13 cellular contexts compared by ENCODE assay signal in genomic region chr1:192573499-192573898, GRCh38. TPM values are rescaled to one million over a fixed set of nuclear protein-coding genes. Genes with fewer than 3 reads are reported as not detected.
DNase-seq lines count a peak whose midpoint lies in the region; ATAC-seq and TF ChIP-seq lines count a peak whose summit lies in the region.
"Had no signal": no experiment of that assay in that cellular context is flagged by ENCODE, and none has a peak within 500 bp of the region (broad histone marks: within the 10 kb centered on the region; RNA-seq: fewer than 3 reads in every experiment).

No MANE protein-coding gene starts in this region.

- peaks cover 79% of the 10 kb centered on the region for H3K4me1 Mint-ChIP-seq in activated CD8-positive, alpha-beta T cell treated with anti-CD3 and anti-CD28 coated beads, Interleukin-2, amount 10 ng/mL, durations not matched to agents 7 days and 5 days (ENCODE audit: low read depth)
- peaks cover 56% of the 10 kb centered on the region for H3K4me1 Mint-ChIP-seq in activated CD8-positive, alpha-beta T cell treated with anti-CD3 and anti-CD28 coated beads for 36 hours (ENCODE audit: low read depth)

- no peak for ATAC-seq in activated CD8-positive, alpha-beta T cell treated with anti-CD3 and anti-CD28 coated beads, Interleukin-2, amount 10 ng/mL, durations not matched to agents 7 days and 5 days
- ATAC-seq in activated CD8-positive, alpha-beta T cell treated with anti-CD3 and anti-CD28 coated beads for 36 hours, result no peak
- ATAC-seq in HG02642 (IDR thresholded peaks at IDR 0.05; ENCODE audit: poor library complexity, unreplicated experiment) (no peak), HG02588 (IDR thresholded peaks at IDR 0.05; ENCODE audit: unreplicated experiment) (no peak)

- peak overlapping the region; percentile 21 for H3K27ac Mint-ChIP-seq in activated CD8-positive, alpha-beta T cell treated with anti-CD3 and anti-CD28 coated beads, Interleukin-2, amount 10 ng/mL, durations not matched to agents 7 days and 5 days
- H3K27ac Mint-ChIP-seq in activated CD8-positive, alpha-beta T cell treated with anti-CD3 and anti-CD28 coated beads for 36 hours, result no peak overlapping the region

- no peak for DNase-seq in activated CD8-positive, alpha-beta T cell treated with anti-CD3 and anti-CD28 coated beads, Interleukin-2, amount 10 ng/mL, durations not matched to agents 7 days and 5 days
- DNase-seq in activated CD8-positive, alpha-beta T cell treated with anti-CD3 and anti-CD28 coated beads for 36 hours, result no peak
- peak; percentile 27 for DNase-seq in SHP77 treated with DMSO at 0.1 percent for 48 hours (lab: John Stamatoyannopoulos, UW)
- peak; percentile 63 to 83 for DNase-seq in foreskin fibroblast
- DNase-seq in stromal cell of bone marrow (ENCODE audit: low read depth), result peak; percentile 60
- DNase-seq in DMS153 treated with DMSO at 0.1 percent for 48 hours (lab: John Stamatoyannopoulos, UW; ENCODE audit: unreplicated experiment), result no peak
- DNase-seq: ACHN; NCI-H1048; NCI-H748 treated with DMSO at 0.1 percent for 48 hours; stimulated activated CD4-positive, alpha-beta T cell treated with anti-CD3 and anti-CD28 coated beads, Interleukin-1b, Interleukin-23, amount 100 ng/mL, for 48 hours had no signal

- H3K4me3 ChIP-seq in foreskin fibroblast (ENCODE audit: low read depth in 1 of 2, low read length in 2 of 2), result no peak overlapping the region

- POLR2A ChIA-PET in activated CD8-positive, alpha-beta T cell treated with anti-CD3 and anti-CD28 coated beads, Interleukin-2, amount 10 ng/mL, durations not matched to agents 7 days and 5 days (lab: Charles Lee), result no interaction called here
- POLR2A ChIA-PET in activated CD8-positive, alpha-beta T cell treated with anti-CD3 and anti-CD28 coated beads for 36 hours (lab: Charles Lee), result no interaction called here

- TF ChIP-seq CTCF in activated CD8-positive, alpha-beta T cell treated with anti-CD3 and anti-CD28 coated beads for 36 hours (IDR thresholded peaks at IDR 0.05), result no peak
- TF ChIP-seq CTCF in foreskin fibroblast (IDR thresholded peaks at IDR 0.05; ENCODE audit: low read depth, low read length), result no peak

- intact Hi-C loops in activated CD8-positive, alpha-beta T cell treated with anti-CD3 and anti-CD28 coated beads for 36 hours (cut with micrococcal nuclease), result no loop called here

- H3K36me3 Mint-ChIP-seq in activated CD8-positive, alpha-beta T cell treated with anti-CD3 and anti-CD28 coated beads, Interleukin-2, amount 10 ng/mL, durations not matched to agents 7 days and 5 days (ENCODE audit: low read depth), result peaks cover 29% of the 10 kb centered on the region
- H3K36me3 Mint-ChIP-seq in activated CD8-positive, alpha-beta T cell treated with anti-CD3 and anti-CD28 coated beads for 36 hours (ENCODE audit: low read depth), result peaks cover 11% of the 10 kb centered on the region

- H3K4me3 Mint-ChIP-seq in activated CD8-positive, alpha-beta T cell treated with anti-CD3 and anti-CD28 coated beads, Interleukin-2, amount 10 ng/mL, durations not matched to agents 7 days and 5 days, result no peak overlapping the region
- no peak overlapping the region for H3K4me3 Mint-ChIP-seq in activated CD8-positive, alpha-beta T cell treated with anti-CD3 and anti-CD28 coated beads for 36 hours
- H3K4me3 Mint-ChIP-seq: neural crest cell had no signal

- CTCF ChIA-PET in activated CD8-positive, alpha-beta T cell treated with anti-CD3 and anti-CD28 coated beads, Interleukin-2, amount 10 ng/mL, durations not matched to agents 7 days and 5 days (lab: Charles Lee), result interaction anchor here (1.4 to 1.5 kb wide), 2 partner anchors 27 to 32 kb away, joined by 3 to 9 read pairs; no protein-coding TSS in a partner anchor
- CTCF ChIA-PET in activated CD8-positive, alpha-beta T cell treated with anti-CD3 and anti-CD28 coated beads for 36 hours (lab: Charles Lee), result interaction anchor here (1.4 kb wide), 1 partner anchor 99 kb away, joined by 7 read pairs; no protein-coding TSS in a partner anchor

- no peaks in the 10 kb centered on the region for H3K27me3 Mint-ChIP-seq in activated CD8-positive, alpha-beta T cell treated with anti-CD3 and anti-CD28 coated beads, Interleukin-2, amount 10 ng/mL, durations not matched to agents 7 days and 5 days (ENCODE audit: low read depth)
- H3K27me3 Mint-ChIP-seq in activated CD8-positive, alpha-beta T cell treated with anti-CD3 and anti-CD28 coated beads for 36 hours, result no peaks in the 10 kb centered on the region

- peaks cover 7% of the 10 kb centered on the region for H3K9me3 Mint-ChIP-seq in activated CD8-positive, alpha-beta T cell treated with anti-CD3 and anti-CD28 coated beads, Interleukin-2, amount 10 ng/mL, durations not matched to agents 7 days and 5 days (ENCODE audit: insufficient read depth)
- H3K9me3 Mint-ChIP-seq in activated CD8-positive, alpha-beta T cell treated with anti-CD3 and anti-CD28 coated beads for 36 hours, result peaks cover 6% of the 10 kb centered on the region

RNA-seq across cellular contexts. Expression of gene RGS1, which starts 2.1 kb away (rescaled TPM):
- total RNA-seq in activated CD8-positive, alpha-beta T cell treated with anti-CD3 and anti-CD28 coated beads, Interleukin-2, amount 10 ng/mL, durations not matched to agents 7 days and 5 days, result 10 to 100 TPM; 13.8 to 15.7 TPM
- total RNA-seq in activated CD8-positive, alpha-beta T cell treated with anti-CD3 and anti-CD28 coated beads for 36 hours, result 10 to 100 TPM; 27.5 to 29.4 TPM
- total RNA-seq: neural crest cell had no signal

Comparison
In these comparisons a context has a peak if more than half of its experiments do, and no peak if none do; other contexts are left out.
1. DNase-seq: peak in SHP77 treated with DMSO at 0.1 percent for 48 hours (single experiment), foreskin fibroblast (2 of 2) and stromal cell of bone marrow (single experiment); none in activated CD8-positive, alpha-beta T cell treated with anti-CD3 and anti-CD28 coated beads, Interleukin-2, amount 10 ng/mL, durations not matched to agents 7 days and 5 days (single experiment), activated CD8-positive, alpha-beta T cell treated with anti-CD3 and anti-CD28 coated beads for 36 hours (single experiment) and DMS153 treated with DMSO at 0.1 percent for 48 hours (single experiment).